23 cellular contexts compared by ENCODE assay signal in the genomic region with DNA sequence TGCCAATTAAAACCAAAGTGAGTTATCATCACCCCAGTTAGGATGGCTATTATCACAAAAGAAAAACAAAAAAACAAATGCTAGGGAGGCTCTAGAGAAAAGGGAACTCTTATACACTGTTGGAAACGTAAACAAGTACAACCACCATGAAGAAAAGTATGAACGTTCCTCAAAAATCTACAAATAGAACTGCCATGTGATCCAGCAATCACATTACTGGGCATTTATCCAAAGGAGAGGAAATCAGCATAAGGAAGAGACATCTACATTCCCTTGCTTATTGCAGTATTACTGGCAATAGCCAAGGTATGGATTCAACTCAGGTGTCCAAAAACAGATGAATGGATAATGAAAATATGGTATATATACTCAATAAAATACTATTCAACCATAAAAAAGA.
A peak's percentile ranks its signal among the peaks of the same experiment; 100 is the strongest.
DNase-seq lines count a peak whose midpoint lies in the region; TF ChIP-seq lines count a peak whose summit lies in the region.
"Had no signal": no experiment of that assay in that cellular context is flagged by ENCODE, and none has a peak within 500 bp of the region (broad histone marks: within the 10 kb centered on the region; RNA-seq: fewer than 3 reads in every experiment).

No MANE protein-coding gene starts in this region.

- TF ChIP-seq CTCF in fibroblast of villous mesenchyme (IDR thresholded peaks at IDR 0.05; ENCODE audit: insufficient read depth, low read depth, low read length) (no peak), dorsolateral prefrontal cortex (IDR thresholded peaks at IDR 0.05 in 54 of 56, conservative IDR thresholded peaks at IDR 0.05 in 2 of 56; ENCODE audit: low read depth in 1 of 56, partially characterized antibody in 56 of 56) (no peak)

- H3K4me3 ChIP-seq in fibroblast of villous mesenchyme (ENCODE audit: low read depth, low read length) (no peak overlapping the region), dorsolateral prefrontal cortex (no peak overlapping the region)
- H3K4me3 ChIP-seq: GM12878, K562, SJCRH30 had no signal

- intact Hi-C loops in dorsolateral prefrontal cortex (cut with DNase I): no loop called here

- no peak overlapping the region for H3K27ac ChIP-seq in dorsolateral prefrontal cortex
- H3K27ac ChIP-seq: SJCRH30 had no signal

- peak; percentile 5 for DNase-seq in Ammon's horn (ENCODE audit: low spot score)
- peak; percentile 10 for DNase-seq in RPMI7951 (ENCODE audit: low read depth)
- peak; percentile 21 for DNase-seq in fibroblast of villous mesenchyme (ENCODE audit: low read depth)
- DNase-seq in renal cortical epithelial cell (ENCODE audit: low read depth): peak; percentile 20
- DNase-seq in dorsolateral prefrontal cortex: no peak
- DNase-seq in DMS153 treated with DMSO at 0.1 percent for 48 hours (lab: John Stamatoyannopoulos, UW; ENCODE audit: unreplicated experiment): no peak
- no peak for DNase-seq in NCI-H345 treated with DMSO at 0.1 percent for 48 hours (lab: John Stamatoyannopoulos, UW; ENCODE audit: unreplicated experiment)
- DNase-seq: C1 segment of cervical spinal cord; CD4-positive, alpha-beta memory T cell; COR-L47; EL; GDM1; Kasumi-1; MV-4-11; NCI-H1105; NCI-H1436 treated with DMSO at 0.1 percent for 48 hours; NCI-H187 treated with DMSO at 0.1 percent for 48 hours; NCI-H524 treated with DMSO at 0.1 percent for 48 hours; NCI-H774; PC-3; SJCRH30 had no signal

- H3K27me3 ChIP-seq in dorsolateral prefrontal cortex: no peaks in the 10 kb centered on the region
- H3K27me3 ChIP-seq: SJCRH30 had no signal

Comparison
In these comparisons a context has a peak if more than half of its experiments do, and no peak if none do; other contexts are left out.
1. DNase-seq: peak in Ammon's horn (single experiment), RPMI7951 (single experiment), fibroblast of villous mesenchyme (single experiment) and renal cortical epithelial cell (single experiment); none in dorsolateral prefrontal cortex (0 of 10), DMS153 treated with DMSO at 0.1 percent for 48 hours (single experiment) and NCI-H345 treated with DMSO at 0.1 percent for 48 hours (single experiment).